Comparison of ENCODE assay signal across 10 cellular contexts in the genomic region with DNA sequence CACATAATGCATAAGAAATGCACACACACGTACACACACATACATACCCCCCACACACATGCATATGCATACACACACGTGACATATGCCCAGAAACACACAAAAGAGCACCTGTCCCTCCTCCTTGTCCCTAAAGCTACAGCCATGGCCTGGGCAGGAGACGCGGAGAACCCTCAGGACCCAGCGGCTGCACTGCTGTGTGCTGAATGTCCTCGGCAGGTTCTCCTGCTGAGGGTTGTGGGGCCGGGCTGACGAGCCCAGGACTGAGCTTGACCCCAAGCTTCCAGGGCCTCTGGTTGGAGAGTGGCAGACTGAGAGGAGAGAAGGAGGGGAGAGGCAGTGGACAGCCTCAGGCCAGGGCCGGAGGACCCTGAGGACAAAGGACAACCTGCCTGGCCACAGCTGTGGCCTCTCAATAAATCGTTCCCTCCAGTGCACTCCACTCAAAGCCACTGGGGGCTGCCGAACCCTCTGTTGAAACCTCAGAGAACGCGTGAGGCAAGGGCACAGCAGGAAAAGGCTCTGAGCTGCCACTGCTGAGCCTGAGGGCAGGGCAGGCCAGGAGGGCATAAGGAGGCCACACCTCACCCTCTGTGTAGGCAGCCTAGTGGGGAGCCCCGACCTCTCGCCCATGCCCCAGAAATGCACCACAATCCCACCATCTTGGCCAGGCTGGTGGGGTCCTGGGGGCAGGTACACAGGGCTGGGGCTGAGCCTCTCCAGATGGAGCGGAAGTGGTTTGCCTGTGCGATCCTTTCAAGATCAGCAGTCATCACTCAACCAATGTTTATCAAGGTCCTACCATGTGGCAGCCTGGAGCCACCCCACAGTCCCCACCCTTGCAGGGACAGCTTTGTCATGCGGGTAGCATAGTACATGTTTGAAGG. TPM values are rescaled to one million over a fixed set of nuclear protein-coding genes. Genes with fewer than 3 reads are reported as not detected.
DNase-seq lines count a peak whose midpoint lies in the region; ATAC-seq and TF ChIP-seq lines count a peak whose summit lies in the region.
"Had no signal": no experiment of that assay in that cellular context is flagged by ENCODE, and none has a peak within 500 bp of the region (broad histone marks: within the 10 kb centered on the region; RNA-seq: fewer than 3 reads in every experiment).

No MANE protein-coding gene starts in this region.

- H3K27ac Mint-ChIP-seq in CD8-positive, alpha-beta T cell = peak overlapping the region; percentile 82
- H3K27ac Mint-ChIP-seq in activated naive CD4-positive, alpha-beta T cell treated with anti-CD3 and anti-CD28 coated beads for 36 hours = peak overlapping the region; percentile 5
- peak overlapping the region; percentile 74 for H3K27ac Mint-ChIP-seq in nephron progenitor cell

- peak; percentile 92 for ATAC-seq in CD8-positive, alpha-beta T cell
- ATAC-seq in GM18868 (IDR thresholded peaks at IDR 0.05; ENCODE audit: unreplicated experiment) (no peak), GM19023 (IDR thresholded peaks at IDR 0.05; ENCODE audit: unreplicated experiment) (no peak)

- peak in 6 of 7 experiments; percentile 11 to 73 (median 33) for DNase-seq in CD8-positive, alpha-beta T cell
- DNase-seq in MV-4-11 (lab: John Stamatoyannopoulos, UW) (peak; percentile 77), nephron progenitor cell (no peak), NCI-H1092 (lab: John Stamatoyannopoulos, UW) (no peak), GM23248 (no peak)
- DNase-seq in activated naive CD4-positive, alpha-beta T cell treated with anti-CD3 and anti-CD28 coated beads for 36 hours = peak; percentile 56
- DNase-seq: GOT3 had no signal

- H3K36me3 Mint-ChIP-seq in CD8-positive, alpha-beta T cell = no peaks in the 10 kb centered on the region
- H3K36me3 Mint-ChIP-seq in activated naive CD4-positive, alpha-beta T cell treated with anti-CD3 and anti-CD28 coated beads for 36 hours (ENCODE audit: low read depth) = no peaks in the 10 kb centered on the region
- H3K36me3 Mint-ChIP-seq in nephron progenitor cell (ENCODE audit: low read depth) = no peaks in the 10 kb centered on the region

- H2AFZ ChIP-seq in GM23248 = no peak overlapping the region

- H3K4me3 ChIP-seq in CD8-positive, alpha-beta T cell (ENCODE audit: low read depth, low read length) = no peak overlapping the region
- no peak overlapping the region for H3K4me3 ChIP-seq in GM23248
- H3K4me3 ChIP-seq: tibial nerve had no signal

- H3K9me3 ChIP-seq in CD8-positive, alpha-beta T cell (ENCODE audit: low read length) = no peaks in the 10 kb centered on the region
- no peaks in the 10 kb centered on the region for H3K9me3 ChIP-seq in GM23248 (ENCODE audit: low read depth)
- H3K9me3 ChIP-seq: tibial nerve had no signal

- no peaks in the 10 kb centered on the region for H3F3A ChIP-seq in GM23248 (ENCODE audit: insufficient read depth)

- no peak overlapping the region for H3K9ac ChIP-seq in GM23248

- no peak overlapping the region for H3K4me2 ChIP-seq in GM23248 (ENCODE audit: unreplicated experiment)

- no peaks in the 10 kb centered on the region for H3K9me3 Mint-ChIP-seq in CD8-positive, alpha-beta T cell
- H3K9me3 Mint-ChIP-seq in activated naive CD4-positive, alpha-beta T cell treated with anti-CD3 and anti-CD28 coated beads for 36 hours = no peaks in the 10 kb centered on the region
- no peaks in the 10 kb centered on the region for H3K9me3 Mint-ChIP-seq in nephron progenitor cell

- peaks cover 28% of the 10 kb centered on the region for H3K4me1 ChIP-seq in CD8-positive, alpha-beta T cell (ENCODE audit: insufficient read depth, low read length)
- no peaks in the 10 kb centered on the region for H3K4me1 ChIP-seq in GM23248 (ENCODE audit: insufficient read depth)
- H3K4me1 ChIP-seq: tibial nerve had no signal

- no peaks in the 10 kb centered on the region for H3K36me3 ChIP-seq in CD8-positive, alpha-beta T cell (ENCODE audit: insufficient read depth, low read length)
- no peaks in the 10 kb centered on the region for H3K36me3 ChIP-seq in GM23248 (ENCODE audit: low read depth)
- H3K36me3 ChIP-seq: tibial nerve had no signal

- peaks cover 21% of the 10 kb centered on the region for H3K4me1 Mint-ChIP-seq in CD8-positive, alpha-beta T cell (ENCODE audit: low read depth)
- H3K4me1 Mint-ChIP-seq in activated naive CD4-positive, alpha-beta T cell treated with anti-CD3 and anti-CD28 coated beads for 36 hours (ENCODE audit: low read depth) = peaks cover 15% of the 10 kb centered on the region
- peaks cover 93% of the 10 kb centered on the region for H3K4me1 Mint-ChIP-seq in nephron progenitor cell

- CTCF ChIA-PET in CD8-positive, alpha-beta T cell (lab: Charles Lee) = interaction anchor here (0.8 to 3.2 kb wide), 3 partner anchors 25 to 123 kb away, joined by 3 to 20 read pairs (median 3); no protein-coding TSS in a partner anchor
- CTCF ChIA-PET in activated naive CD4-positive, alpha-beta T cell treated with anti-CD3 and anti-CD28 coated beads for 36 hours (lab: Charles Lee) = interaction anchor here (1.2 to 1.5 kb wide), 4 partner anchors 24 to 280 kb away, joined by 3 to 11 read pairs (median 4); no protein-coding TSS in a partner anchor

- no peak overlapping the region for H3K27ac ChIP-seq in CD8-positive, alpha-beta T cell (ENCODE audit: low read depth, low read length)
- H3K27ac ChIP-seq in GM23248 = no peak overlapping the region
- H3K27ac ChIP-seq: tibial nerve had no signal

- peak overlapping the region; percentile 63 for H3K4me3 Mint-ChIP-seq in CD8-positive, alpha-beta T cell
- no peak overlapping the region for H3K4me3 Mint-ChIP-seq in activated naive CD4-positive, alpha-beta T cell treated with anti-CD3 and anti-CD28 coated beads for 36 hours
- peak overlapping the region; percentile 60 for H3K4me3 Mint-ChIP-seq in nephron progenitor cell

- in situ Hi-C loops in GM23248 (cut with MboI) = no loop called here

- no peaks in the 10 kb centered on the region for H4K20me1 ChIP-seq in GM23248 (ENCODE audit: insufficient read depth)

- H3K27me3 Mint-ChIP-seq in CD8-positive, alpha-beta T cell (ENCODE audit: low read depth) = peaks cover 7% of the 10 kb centered on the region
- H3K27me3 Mint-ChIP-seq in activated naive CD4-positive, alpha-beta T cell treated with anti-CD3 and anti-CD28 coated beads for 36 hours (ENCODE audit: low read depth) = peaks cover 2% of the 10 kb centered on the region
- H3K27me3 Mint-ChIP-seq in nephron progenitor cell (ENCODE audit: low read depth, poor library complexity) = peaks cover 13% of the 10 kb centered on the region

- no peaks in the 10 kb centered on the region for H3K79me2 ChIP-seq in GM23248 (ENCODE audit: insufficient read depth)

- no peaks in the 10 kb centered on the region for H3K9me2 ChIP-seq in GM23248 (ENCODE audit: insufficient read depth)

- POLR2A ChIA-PET in CD8-positive, alpha-beta T cell (lab: Charles Lee) = interaction anchor here (1.2 kb wide), 2 partner anchors 25 to 224 kb away, joined by 3 to 4 read pairs; partner anchors contain the start of gene ADIPOR2

- intact Hi-C loops in CD8-positive, alpha-beta T cell (cut with DNase I, micrococcal nuclease) = no loop called here
- intact Hi-C loops in activated naive CD4-positive, alpha-beta T cell treated with anti-CD3 and anti-CD28 coated beads for 36 hours (cut with micrococcal nuclease) = no loop called here

- TF ChIP-seq CTCF in CD8-positive, alpha-beta T cell (IDR thresholded peaks at IDR 0.05) = no peak
- TF ChIP-seq CTCF in nephron progenitor cell (IDR thresholded peaks at IDR 0.05) = no peak

- H3K27me3 ChIP-seq in CD8-positive, alpha-beta T cell (ENCODE audit: insufficient read depth, low read length) = no peaks in the 10 kb centered on the region
- H3K27me3 ChIP-seq in GM23248 (replicated peaks; ENCODE audit: insufficient read depth) = peaks cover 16% of the 10 kb centered on the region; the same call in 1 of the 2 replicates
- H3K27me3 ChIP-seq: tibial nerve had no signal

- 65 to 69% methylated on average over 18 of the region's 18 CpGs for WGBS in GM23248 (ENCODE audit: low coverage in 1 of 2, low lambda C conversion rate in 2 of 2, missing lambda C conversion rate in 2 of 2), 2 experiments

RNA-seq across cellular contexts. Expression of gene CACNA2D4, which starts 3.1 kb away (rescaled TPM):
- total RNA-seq in CD8-positive, alpha-beta T cell = 1 to 10 TPM; 5.0 to 9.6 TPM
- total RNA-seq in activated naive CD4-positive, alpha-beta T cell treated with anti-CD3 and anti-CD28 coated beads for 36 hours = 1 to 10 TPM; 2.1 to 2.7 TPM
- total RNA-seq in GM23248 (2014; rRNA removed; shearing (Covaris generic)) = under 0.01 TPM in 1 of 2 replicates, not detected in the other
- polyA plus RNA-seq in GM23248 (2016; fragmentation: Nextera tagmentation; extraction: Ambion mirVana) = 0.23 and 0.49 TPM in 2 replicates

Comparison
In these comparisons a context has a peak if more than half of its experiments do, and no peak if none do; other contexts are left out.
1. DNase-seq: peak in CD8-positive, alpha-beta T cell (6 of 7), MV-4-11 (single experiment) and activated naive CD4-positive, alpha-beta T cell treated with anti-CD3 and anti-CD28 coated beads for 36 hours (single experiment); none in nephron progenitor cell (single experiment), NCI-H1092 (single experiment) and GM23248 (single experiment).
2. H3K27ac Mint-ChIP-seq: peak in every context shown above with its lines; median percentile 82 in CD8-positive, alpha-beta T cell; 74 in nephron progenitor cell; 5 in activated naive CD4-positive, alpha-beta T cell treated with anti-CD3 and anti-CD28 coated beads for 36 hours.